6 cellular contexts compared by ENCODE assay signal in the genomic region with DNA sequence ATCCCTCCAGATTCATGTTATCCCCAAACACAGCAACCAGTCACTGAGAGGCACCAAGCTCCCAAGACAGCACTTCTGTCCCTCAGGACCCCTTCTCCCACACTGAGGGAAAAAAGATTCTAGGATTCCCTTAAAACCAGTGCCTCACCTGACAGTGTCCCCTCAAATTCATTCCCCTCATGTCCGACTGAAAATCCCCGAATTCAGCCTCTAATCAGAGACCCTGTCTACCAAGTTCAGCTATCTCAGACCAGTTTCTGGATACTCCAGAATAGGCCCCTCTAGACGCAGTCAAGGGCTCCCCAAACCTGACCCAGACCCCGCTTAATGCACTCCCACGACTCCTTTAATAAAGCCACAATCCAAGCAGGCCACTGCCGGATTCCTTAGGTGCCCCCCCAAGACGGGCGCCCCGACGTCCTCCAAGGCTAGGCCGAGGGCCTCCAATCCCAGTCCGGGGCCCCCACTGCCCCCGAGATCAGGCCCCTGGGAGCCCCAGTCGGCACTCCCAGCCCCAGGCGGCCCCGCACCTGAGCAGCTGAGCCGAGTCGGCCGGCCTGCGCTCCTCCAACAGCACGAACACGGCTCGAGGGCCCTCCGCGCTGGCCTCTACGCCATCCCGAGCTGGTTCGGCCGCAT. TPM values are rescaled to one million over a fixed set of nuclear protein-coding genes. Genes with fewer than 3 reads are reported as not detected.
A peak's percentile ranks its signal among the peaks of the same experiment; 100 is the strongest.
DNase-seq lines count a peak whose midpoint lies in the region; FAIRE-seq and TF ChIP-seq lines count a peak whose summit lies in the region.

No MANE protein-coding gene starts in this region.

- no peaks in the 10 kb centered on the region for H3K27me3 ChIP-seq in BJ (ENCODE audit: control insufficient read depth, insufficient read depth, low read length)
- no peaks in the 10 kb centered on the region for H3K27me3 ChIP-seq in HUES6 (ENCODE audit: control insufficient read depth, insufficient read depth, low read length)
- H3K27me3 ChIP-seq in small intestine (ENCODE audit: control insufficient read depth in 2 of 2, insufficient read depth in 2 of 2, low read length in 2 of 2) = no peaks in the 10 kb centered on the region

- DNase-seq in BJ (ENCODE audit: low read depth) = no peak
- DNase-seq in epithelial cell of esophagus (ENCODE audit: low read depth) = no peak
- no peak for DNase-seq in small intestine
- DNase-seq in NCI-H82 (lab: John Stamatoyannopoulos, UW) = no peak
- DNase-seq in NCI-H1092 (lab: John Stamatoyannopoulos, UW) = no peak

- peak overlapping the region; percentile 90 for H3K9ac ChIP-seq in HUES6 (ENCODE audit: low read length)

- CTCF ChIA-PET in BJ (lab: Yijun Ruan, JAX) = interaction anchor here (0.7 to 1.5 kb wide), 6 partner anchors 71 to 282 kb away, joined by 3 to 4 read pairs (median 3); a partner anchor contains a TSS

- 1 to 38% (median 4%) methylated on average over 19 to 29 of the region's 29 CpGs for WGBS in small intestine, 3 donors

- POLR2A ChIA-PET in BJ (lab: Charles Lee) = interaction anchor here (1.1 to 1.2 kb wide), 2 partner anchors 41 to 85 kb away, joined by 4 to 6 read pairs; a partner anchor contains a TSS

- H3K27ac ChIP-seq in HUES6 (ENCODE audit: low read depth, low read length) (peak overlapping the region; percentile 96), small intestine (ENCODE audit: low read depth in 1 of 2, low read length in 1 of 2) (peak overlapping the region; percentile 85 to 93)

- peak overlapping the region; percentile 75 for H3K4me3 ChIP-seq in BJ (ENCODE audit: low read depth, low read length)
- H3K4me3 ChIP-seq in HUES6 (ENCODE audit: low read depth, low read length) = peak overlapping the region; percentile 91
- H3K4me3 ChIP-seq in epithelial cell of esophagus (ENCODE audit: low read length) = peak overlapping the region; percentile 77
- H3K4me3 ChIP-seq in small intestine (ENCODE audit: low read depth in 1 of 2, low read length in 2 of 2) = peak overlapping the region; percentile 73 to 80

- TF ChIP-seq CTCF in BJ (IDR thresholded peaks at IDR 0.05; ENCODE audit: insufficient read depth, low read depth, low read length) (no peak), epithelial cell of esophagus (IDR thresholded peaks at IDR 0.05; ENCODE audit: insufficient read depth, low read depth, low read length, missing control alignments) (no peak)

- peaks cover 4% of the 10 kb centered on the region; the same call in 1 of the 2 replicates for H3K9me3 ChIP-seq in HUES6 (ENCODE audit: control insufficient read depth, insufficient read depth, low read depth, low read length)
- H3K9me3 ChIP-seq in small intestine (ENCODE audit: control insufficient read depth, low read depth) = no peaks in the 10 kb centered on the region

- FAIRE-seq in small intestine (lab: Jason Lieb, UNC) = no peak

- H3K36me3 ChIP-seq in BJ (ENCODE audit: control insufficient read depth, insufficient read depth, low read length) (peaks cover 10% of the 10 kb centered on the region), HUES6 (ENCODE audit: control insufficient read depth, insufficient read depth, low read length) (peaks cover 19% of the 10 kb centered on the region), small intestine (ENCODE audit: control insufficient read depth in 2 of 2, insufficient read depth in 2 of 2, low read length in 2 of 2) (peaks cover 0 to 2% of the 10 kb centered on the region in 2 donors)

- H3K4me1 ChIP-seq in HUES6 (ENCODE audit: control insufficient read depth, insufficient read depth, low read length) (peaks cover 16% of the 10 kb centered on the region), small intestine (ENCODE audit: control insufficient read depth in 2 of 2, insufficient read depth in 1 of 2, low read depth in 1 of 2, low read length in 1 of 2) (no peaks in the 10 kb centered on the region)

RNA-seq across cellular contexts. Expression of a gene that starts 0.5 kb away (rescaled TPM):
- polyA plus RNA-seq in BJ (2011; rRNA removed) (20.8 and 26.4 TPM in 2 replicates), small intestine (10 to 100 TPM; 23.3 to 23.8 (median 23.5) TPM)
- 31.8 and 39.2 TPM in 2 replicates for polyA minus RNA-seq in BJ (2011; rRNA and poly(A)+ RNA removed)

RNA-seq across cellular contexts. Expression of a gene that starts 16.1 kb away (rescaled TPM):
- polyA plus RNA-seq in BJ (2011; rRNA removed) (0.49 and 0.96 TPM in 2 replicates), small intestine (10 to 100 TPM in 2 of 3 donors, 1 to 10 TPM in 1; 5.7 to 15.7 (median 13.2) TPM)
- polyA minus RNA-seq in BJ (2011; rRNA and poly(A)+ RNA removed) = 0.38 and 0.57 TPM in 2 replicates

RNA-seq across cellular contexts. Expression of a gene that starts 31.1 kb away (rescaled TPM):
- 41.4 and 48.8 TPM in 2 replicates for polyA plus RNA-seq in BJ (2011; rRNA removed)
- polyA minus RNA-seq in BJ (2011; rRNA and poly(A)+ RNA removed) = 28.3 and 44.3 TPM in 2 replicates
- 10 to 100 TPM in 1 of 3 donors, 1 to 10 TPM in 2; 1.3 to 12.8 (median 4.6) TPM for polyA plus RNA-seq in small intestine

RNA-seq across cellular contexts. Expression of a gene that starts 37.0 kb away (rescaled TPM):
- polyA plus RNA-seq in BJ (2011; rRNA removed) (107 and 165 TPM in 2 replicates), small intestine (100 to 1,000 TPM in 1 of 3 donors, 10 to 100 TPM in 2; 49.6 to 122 (median 96.6) TPM)
- 68.5 and 116 TPM in 2 replicates for polyA minus RNA-seq in BJ (2011; rRNA and poly(A)+ RNA removed)

RNA-seq across cellular contexts. Expression of a gene that starts 40.6 kb away (rescaled TPM):
- polyA plus RNA-seq in BJ (2011; rRNA removed) (23.4 and 23.5 TPM in 2 replicates), small intestine (10 to 100 TPM; 18.1 to 26.7 (median 26.4) TPM)
- polyA minus RNA-seq in BJ (2011; rRNA and poly(A)+ RNA removed) = 9.6 and 15.1 TPM in 2 replicates
